ENCODE assay signal across 31 cellular contexts in the genomic region with DNA sequence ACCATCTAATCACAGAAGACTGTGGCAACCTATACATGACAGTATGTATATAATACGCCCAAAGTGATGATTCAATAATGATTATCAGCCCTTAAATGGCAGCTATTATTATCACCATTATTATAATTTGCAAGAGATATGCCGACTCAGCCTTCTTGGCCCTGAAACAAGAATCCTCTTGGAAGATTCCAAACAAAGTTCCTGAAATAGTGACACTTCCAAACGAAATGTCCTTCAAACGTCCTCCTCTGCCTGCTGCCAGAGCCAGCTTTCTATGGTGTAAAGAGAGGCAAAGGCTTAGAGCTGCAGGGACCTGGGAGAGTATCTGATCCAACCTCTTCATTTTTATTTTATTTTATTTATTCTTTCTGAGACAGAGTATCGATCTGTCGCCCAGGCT. TPM values are rescaled to one million over a fixed set of nuclear protein-coding genes. Genes with fewer than 3 reads are reported as not detected.
"Had no signal": no experiment of that assay in that cellular context is flagged by ENCODE, and none has a peak within 500 bp of the region (broad histone marks: within the 10 kb centered on the region; RNA-seq: fewer than 3 reads in every experiment).

No MANE protein-coding gene starts in this region.

- H3K4me1 ChIP-seq: ascending aorta, SJCRH30 had no signal

- ATAC-seq: activated CD8-positive, alpha-beta T cell treated with anti-CD3 and anti-CD28 coated beads, Interleukin-2, amount 10 ng/mL, durations not matched to agents 7 days and 5 days; activated naive CD4-positive, alpha-beta T cell treated with anti-CD3 and anti-CD28 coated beads, Interleukin-2, amount 50 U/mL, for 72 hours; activated naive CD8-positive, alpha-beta T cell treated with anti-CD3 and anti-CD28 coated beads, Interleukin-2, amount 50 U/mL, for 24 hours; activated T-cell treated with anti-CD3 and anti-CD28 coated beads, Interleukin-2, amount 50 U/mL, for 4 hours; body of pancreas; WTC11 had no signal

- H3K27ac ChIP-seq: ascending aorta, body of pancreas, SJCRH30 had no signal

- H3K36me3 ChIP-seq: ascending aorta, SJCRH30 had no signal

- FAIRE-seq: bronchial epithelial cell had no signal

- H3K4me3 ChIP-seq: ascending aorta, body of pancreas, SJCRH30 had no signal

- H3K9me3 ChIP-seq: ascending aorta, body of pancreas, SJCRH30, SK-N-SH had no signal

- H3K9ac ChIP-seq: SK-N-SH had no signal

- H3K4me2 ChIP-seq: SK-N-SH had no signal

- H3K27me3 ChIP-seq: ascending aorta, body of pancreas had no signal

- DNase-seq: activated CD4-positive, alpha-beta T cell treated with anti-CD3 and anti-CD28 coated beads for 48 hours; activated CD4-positive, alpha-beta T cell treated with anti-CD3 and anti-CD28 coated beads, Interleukin-2, amount 50 U/mL, for 4 hours; activated CD4-positive, CD25-positive, alpha-beta regulatory T cell treated with anti-CD3 and anti-CD28 coated beads, Interleukin-2, amount 50 U/mL, for 72 hours; activated CD8-positive, alpha-beta T cell treated with anti-CD3 and anti-CD28 coated beads, Interleukin-2, amount 10 ng/mL, durations not matched to agents 7 days and 5 days; activated effector memory CD4-positive, alpha-beta T cell treated with anti-CD3 and anti-CD28 coated beads, Interleukin-2, amount 50 U/mL, for 16 hours; activated naive CD4-positive, alpha-beta T cell treated with Interleukin-2 at 50 U/mL for 16 hours; activated naive CD8-positive, alpha-beta T cell treated with anti-CD3 and anti-CD28 coated beads, Interleukin-2, amount 50 U/mL, for 24 hours; activated T-cell treated with anti-CD3 and anti-CD28 coated beads, Interleukin-2, amount 50 U/mL, for 4 hours; amniotic stem cell; body of pancreas; KG1; NCI-H1092; NCI-H1417; NCI-H2029; NCI-H2107; NCI-H345; NCI-H510A; NCI-H526 treated with DMSO at 0.1 percent for 48 hours; NCI-H82; SJCRH30; SK-N-SH had no signal

RNA-seq across cellular contexts. Expression of a gene that starts 36.0 kb away (rescaled TPM):
- total RNA-seq: activated CD8-positive, alpha-beta T cell treated with anti-CD3 and anti-CD28 coated beads, Interleukin-2, amount 10 ng/mL, durations not matched to agents 7 days and 5 days; activated naive CD4-positive, alpha-beta T cell treated with anti-CD3 and anti-CD28 coated beads, Interleukin-2, amount 50 U/mL, for 72 hours; activated T-cell treated with anti-CD3 and anti-CD28 coated beads, Interleukin-2, amount 50 U/mL, for 4 hours; ascending aorta; body of pancreas; bronchial epithelial cell; LHCN-M2; M059J; OCI-LY7; RPMI7951; SJCRH30; T-helper 1 cell treated with Interleukin-12 subunit alpha and Interleukin-12 subunit beta and Interleukin-4 antibody, amounts not matched to agents 30 ng/mL and 1 ng/mL, for 36 hours; WTC11 had no signal
- polyA plus RNA-seq: IgD-negative memory B cell, SK-N-SH had no signal
